ENCODE assay signal across 4 cellular contexts in genomic region chr14:80847093-80847492, GRCh38.
"Had no signal": no experiment of that assay in that cellular context is flagged by ENCODE, and none has a peak within 500 bp of the region (broad histone marks: within the 10 kb centered on the region; RNA-seq: fewer than 3 reads in every experiment).

No MANE protein-coding gene starts in this region.

- H3K9me3 Mint-ChIP-seq: IgD-negative memory B cell had no signal

- H3K4me1 Mint-ChIP-seq: IgD-negative memory B cell had no signal

- H3K4me3 ChIP-seq: K562 had no signal

- DNase-seq: IMR-90 had no signal

- H3K27ac Mint-ChIP-seq: IgD-negative memory B cell had no signal

- H3K27me3 Mint-ChIP-seq: IgD-negative memory B cell had no signal

- H3K36me3 Mint-ChIP-seq: IgD-negative memory B cell had no signal

- H3K4me3 Mint-ChIP-seq: IgD-negative memory B cell had no signal

- H3K27ac ChIP-seq: HL-60 had no signal
